In the genomic region with DNA sequence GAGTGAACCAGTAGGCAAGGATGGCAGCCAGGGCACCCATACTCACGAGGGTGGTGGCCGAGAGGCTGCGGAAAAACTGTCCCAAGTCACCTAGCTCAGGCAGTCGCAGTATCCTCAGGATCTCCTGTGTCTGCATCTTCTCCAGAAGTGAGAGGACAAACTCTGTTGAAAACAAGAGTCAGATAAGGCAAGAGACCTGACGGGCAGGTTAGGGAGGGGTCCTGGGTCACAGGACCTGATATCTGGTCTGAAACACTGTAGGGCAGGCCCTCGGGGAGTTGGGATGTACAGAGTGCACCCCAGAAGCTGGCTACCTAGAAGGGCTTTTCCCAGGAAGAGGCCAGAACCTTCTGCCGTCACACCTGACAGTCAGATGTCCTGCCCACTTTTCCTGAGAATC, we compare ENCODE assay signal across 1 cellular context.
TF ChIP-seq lines count a peak whose summit lies in the region.

No MANE protein-coding gene starts in this region.

TF ChIP-seq in H1, 55 proteins besides CTCF, POLR2A, EP300 and RAD21:
- no peak for TF ChIP-seq BACH1 (IDR thresholded peaks at IDR 0.05; ENCODE audit: low read length)
- no peak for TF ChIP-seq HDAC2 (IDR thresholded peaks at IDR 0.05; ENCODE audit: borderline replicate concordance in 1 of 2, low read depth in 2 of 2, low read length in 2 of 2)
- TF ChIP-seq SIX5 (IDR thresholded peaks at IDR 0.05; ENCODE audit: low read depth, low read length), result no peak
- TF ChIP-seq, protein P1, sequence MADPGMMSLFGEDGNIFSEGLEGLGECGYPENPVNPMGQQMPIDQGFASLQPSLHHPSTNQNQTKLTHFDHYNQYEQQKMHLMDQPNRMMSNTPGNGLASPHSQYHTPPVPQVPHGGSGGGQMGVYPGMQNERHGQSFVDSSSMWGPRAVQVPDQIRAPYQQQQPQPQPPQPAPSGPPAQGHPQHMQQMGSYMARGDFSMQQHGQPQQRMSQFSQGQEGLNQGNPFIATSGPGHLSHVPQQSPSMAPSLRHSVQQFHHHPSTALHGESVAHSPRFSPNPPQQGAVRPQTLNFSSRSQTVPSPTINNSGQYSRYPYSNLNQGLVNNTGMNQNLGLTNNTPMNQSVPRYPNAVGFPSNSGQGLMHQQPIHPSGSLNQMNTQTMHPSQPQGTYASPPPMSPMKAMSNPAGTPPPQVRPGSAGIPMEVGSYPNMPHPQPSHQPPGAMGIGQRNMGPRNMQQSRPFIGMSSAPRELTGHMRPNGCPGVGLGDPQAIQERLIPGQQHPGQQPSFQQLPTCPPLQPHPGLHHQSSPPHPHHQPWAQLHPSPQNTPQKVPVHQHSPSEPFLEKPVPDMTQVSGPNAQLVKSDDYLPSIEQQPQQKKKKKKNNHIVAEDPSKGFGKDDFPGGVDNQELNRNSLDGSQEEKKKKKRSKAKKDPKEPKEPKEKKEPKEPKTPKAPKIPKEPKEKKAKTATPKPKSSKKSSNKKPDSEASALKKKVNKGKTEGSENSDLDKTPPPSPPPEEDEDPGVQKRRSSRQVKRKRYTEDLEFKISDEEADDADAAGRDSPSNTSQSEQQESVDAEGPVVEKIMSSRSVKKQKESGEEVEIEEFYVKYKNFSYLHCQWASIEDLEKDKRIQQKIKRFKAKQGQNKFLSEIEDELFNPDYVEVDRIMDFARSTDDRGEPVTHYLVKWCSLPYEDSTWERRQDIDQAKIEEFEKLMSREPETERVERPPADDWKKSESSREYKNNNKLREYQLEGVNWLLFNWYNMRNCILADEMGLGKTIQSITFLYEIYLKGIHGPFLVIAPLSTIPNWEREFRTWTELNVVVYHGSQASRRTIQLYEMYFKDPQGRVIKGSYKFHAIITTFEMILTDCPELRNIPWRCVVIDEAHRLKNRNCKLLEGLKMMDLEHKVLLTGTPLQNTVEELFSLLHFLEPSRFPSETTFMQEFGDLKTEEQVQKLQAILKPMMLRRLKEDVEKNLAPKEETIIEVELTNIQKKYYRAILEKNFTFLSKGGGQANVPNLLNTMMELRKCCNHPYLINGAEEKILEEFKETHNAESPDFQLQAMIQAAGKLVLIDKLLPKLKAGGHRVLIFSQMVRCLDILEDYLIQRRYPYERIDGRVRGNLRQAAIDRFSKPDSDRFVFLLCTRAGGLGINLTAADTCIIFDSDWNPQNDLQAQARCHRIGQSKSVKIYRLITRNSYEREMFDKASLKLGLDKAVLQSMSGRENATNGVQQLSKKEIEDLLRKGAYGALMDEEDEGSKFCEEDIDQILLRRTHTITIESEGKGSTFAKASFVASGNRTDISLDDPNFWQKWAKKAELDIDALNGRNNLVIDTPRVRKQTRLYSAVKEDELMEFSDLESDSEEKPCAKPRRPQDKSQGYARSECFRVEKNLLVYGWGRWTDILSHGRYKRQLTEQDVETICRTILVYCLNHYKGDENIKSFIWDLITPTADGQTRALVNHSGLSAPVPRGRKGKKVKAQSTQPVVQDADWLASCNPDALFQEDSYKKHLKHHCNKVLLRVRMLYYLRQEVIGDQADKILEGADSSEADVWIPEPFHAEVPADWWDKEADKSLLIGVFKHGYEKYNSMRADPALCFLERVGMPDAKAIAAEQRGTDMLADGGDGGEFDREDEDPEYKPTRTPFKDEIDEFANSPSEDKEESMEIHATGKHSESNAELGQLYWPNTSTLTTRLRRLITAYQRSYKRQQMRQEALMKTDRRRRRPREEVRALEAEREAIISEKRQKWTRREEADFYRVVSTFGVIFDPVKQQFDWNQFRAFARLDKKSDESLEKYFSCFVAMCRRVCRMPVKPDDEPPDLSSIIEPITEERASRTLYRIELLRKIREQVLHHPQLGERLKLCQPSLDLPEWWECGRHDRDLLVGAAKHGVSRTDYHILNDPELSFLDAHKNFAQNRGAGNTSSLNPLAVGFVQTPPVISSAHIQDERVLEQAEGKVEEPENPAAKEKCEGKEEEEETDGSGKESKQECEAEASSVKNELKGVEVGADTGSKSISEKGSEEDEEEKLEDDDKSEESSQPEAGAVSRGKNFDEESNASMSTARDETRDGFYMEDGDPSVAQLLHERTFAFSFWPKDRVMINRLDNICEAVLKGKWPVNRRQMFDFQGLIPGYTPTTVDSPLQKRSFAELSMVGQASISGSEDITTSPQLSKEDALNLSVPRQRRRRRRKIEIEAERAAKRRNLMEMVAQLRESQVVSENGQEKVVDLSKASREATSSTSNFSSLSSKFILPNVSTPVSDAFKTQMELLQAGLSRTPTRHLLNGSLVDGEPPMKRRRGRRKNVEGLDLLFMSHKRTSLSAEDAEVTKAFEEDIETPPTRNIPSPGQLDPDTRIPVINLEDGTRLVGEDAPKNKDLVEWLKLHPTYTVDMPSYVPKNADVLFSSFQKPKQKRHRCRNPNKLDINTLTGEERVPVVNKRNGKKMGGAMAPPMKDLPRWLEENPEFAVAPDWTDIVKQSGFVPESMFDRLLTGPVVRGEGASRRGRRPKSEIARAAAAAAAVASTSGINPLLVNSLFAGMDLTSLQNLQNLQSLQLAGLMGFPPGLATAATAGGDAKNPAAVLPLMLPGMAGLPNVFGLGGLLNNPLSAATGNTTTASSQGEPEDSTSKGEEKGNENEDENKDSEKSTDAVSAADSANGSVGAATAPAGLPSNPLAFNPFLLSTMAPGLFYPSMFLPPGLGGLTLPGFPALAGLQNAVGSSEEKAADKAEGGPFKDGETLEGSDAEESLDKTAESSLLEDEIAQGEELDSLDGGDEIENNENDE (IDR thresholded peaks at IDR 0.05; ENCODE audit: insufficient replicate concordance, low read length), result no peak
- TF ChIP-seq, protein P2, sequence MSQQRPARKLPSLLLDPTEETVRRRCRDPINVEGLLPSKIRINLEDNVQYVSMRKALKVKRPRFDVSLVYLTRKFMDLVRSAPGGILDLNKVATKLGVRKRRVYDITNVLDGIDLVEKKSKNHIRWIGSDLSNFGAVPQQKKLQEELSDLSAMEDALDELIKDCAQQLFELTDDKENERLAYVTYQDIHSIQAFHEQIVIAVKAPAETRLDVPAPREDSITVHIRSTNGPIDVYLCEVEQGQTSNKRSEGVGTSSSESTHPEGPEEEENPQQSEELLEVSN (IDR thresholded peaks at IDR 0.05), result no peak
- TF ChIP-seq SUZ12 (IDR thresholded peaks at IDR 0.05; ENCODE audit: low read length), result no peak
- no peak for TF ChIP-seq YY1 (IDR thresholded peaks at IDR 0.05; ENCODE audit: low read depth, low read length)
- TF ChIP-seq PHF8 (conservative IDR thresholded peaks at IDR 0.05; ENCODE audit: low read depth, low read length), result no peak
- TF ChIP-seq SIRT6 (IDR thresholded peaks at IDR 0.05; ENCODE audit: low read length), result no peak
- TF ChIP-seq TAF1 (IDR thresholded peaks at IDR 0.05; ENCODE audit: low read depth, low read length), result no peak
- no peak for TF ChIP-seq TAF7 (optimal IDR thresholded peaks at IDR 0.05; ENCODE audit: borderline replicate concordance, low read depth, low read length)
- no peak for TF ChIP-seq SP2 (IDR thresholded peaks at IDR 0.05; ENCODE audit: low read length)
- no peak for TF ChIP-seq EZH2 (IDR thresholded peaks at IDR 0.05; ENCODE audit: low read depth, low read length, severe bottlenecking)
- TF ChIP-seq RFX5 (IDR thresholded peaks at IDR 0.05; ENCODE audit: borderline replicate concordance, low read depth, low read length), result no peak
- TF ChIP-seq TBP (IDR thresholded peaks at IDR 0.05; ENCODE audit: low read depth, low read length), result no peak
- no peak for TF ChIP-seq CBX5 (IDR thresholded peaks at IDR 0.05; ENCODE audit: low read depth, low read length)
- no peak for TF ChIP-seq CHD1 (IDR thresholded peaks at IDR 0.05; ENCODE audit: low read depth, low read length)
- TF ChIP-seq ZNF274 (IDR thresholded peaks at IDR 0.05; ENCODE audit: borderline replicate concordance, extremely low read depth, low read length), result no peak
- TF ChIP-seq NRF1 (IDR thresholded peaks at IDR 0.05; ENCODE audit: low read depth, low read length), result no peak
